ENCODE assay signal across 14 cellular contexts in the genomic region with DNA sequence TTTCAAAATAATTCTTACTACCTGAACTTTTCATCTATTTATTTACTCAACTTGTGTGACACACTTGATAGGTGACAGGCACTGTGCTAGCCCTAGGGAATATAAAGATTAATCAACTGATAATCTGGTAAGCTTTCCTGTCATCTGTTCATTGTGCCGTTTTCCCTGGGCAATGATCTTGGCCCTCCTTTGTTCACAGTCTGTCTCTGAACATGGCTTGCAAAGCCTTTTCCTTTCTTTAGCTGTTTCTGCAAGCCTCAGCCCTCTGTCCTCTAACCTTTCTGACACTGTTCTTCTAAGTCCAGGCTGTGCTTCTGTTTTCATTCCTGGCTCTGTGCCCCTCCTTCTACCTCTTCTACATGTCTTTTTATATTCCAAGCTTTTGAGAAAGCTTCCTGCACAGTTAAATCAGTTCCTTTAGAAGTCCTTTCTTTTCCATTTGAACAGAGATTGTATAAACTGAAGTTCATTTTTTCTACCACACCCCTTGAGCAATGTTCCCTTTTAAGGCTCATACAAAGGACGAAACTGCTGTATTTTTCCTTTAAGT.
A peak's percentile ranks its signal among the peaks of the same experiment; 100 is the strongest.
DNase-seq lines count a peak whose midpoint lies in the region; ATAC-seq and TF ChIP-seq lines count a peak whose summit lies in the region.
"Had no signal": no experiment of that assay in that cellular context is flagged by ENCODE, and none has a peak within 500 bp of the region (broad histone marks: within the 10 kb centered on the region; RNA-seq: fewer than 3 reads in every experiment).

No MANE protein-coding gene starts in this region.

- H3K27me3 ChIP-seq in effector memory CD4-positive, alpha-beta T cell (replicated peaks; ENCODE audit: control insufficient read depth, insufficient read depth, low read length, poor library complexity, severe bottlenecking): no peaks in the 10 kb centered on the region

- no peak overlapping the region for H3K27ac ChIP-seq in effector memory CD4-positive, alpha-beta T cell (ENCODE audit: insufficient read depth, low read length, poor library complexity, severe bottlenecking)

- TF ChIP-seq CTCF in endothelial cell (IDR thresholded peaks at IDR 0.05; ENCODE audit: unreplicated experiment) (no peak), mesothelial cell of epicardium (IDR thresholded peaks at IDR 0.05; ENCODE audit: unreplicated experiment) (no peak)

- H3K36me3 ChIP-seq in effector memory CD4-positive, alpha-beta T cell (ENCODE audit: control insufficient read depth, insufficient read depth, low read length): no peaks in the 10 kb centered on the region

- no peak overlapping the region for H3K4me3 ChIP-seq in effector memory CD4-positive, alpha-beta T cell (ENCODE audit: insufficient read depth, low read depth, low read length, poor library complexity, severe bottlenecking)

- H3K9me3 ChIP-seq in effector memory CD4-positive, alpha-beta T cell (ENCODE audit: control insufficient read depth, low read length): no peaks in the 10 kb centered on the region

- DNase-seq in Caki2 (ENCODE audit: low read depth) (peak; percentile 17), NCI-H69 (lab: John Stamatoyannopoulos, UW) (peak; percentile 79), endothelial cell (ENCODE audit: low spot score) (no peak), mesothelial cell of epicardium (ENCODE audit: low spot score in 2 of 2, unreplicated experiment in 2 of 2) (no peak), NCI-H526 treated with DMSO at 0.1 percent for 48 hours (lab: John Stamatoyannopoulos, UW) (no peak)
- no peak for DNase-seq in activated CD4-positive, alpha-beta memory T cell treated with anti-CD3 and anti-CD28 coated beads for 36 hours
- DNase-seq in stimulated activated naive CD8-positive, alpha-beta T cell treated with anti-CD3 and anti-CD28 coated beads, Interleukin-15, amount 100 ng/mL, for 72 hours: no peak
- DNase-seq in effector memory CD4-positive, alpha-beta T cell: no peak
- DNase-seq: activated B cell treated with CpG ODN at 0.5 μM for 24 hours, AML-193, head of caudate nucleus, NCI-H2029 treated with DMSO at 0.1 percent for 48 hours had no signal

- no peak overlapping the region for H3K4me3 Mint-ChIP-seq in endothelial cell (ENCODE audit: unreplicated experiment)
- H3K4me3 Mint-ChIP-seq in mesothelial cell of epicardium: no peak overlapping the region
- H3K4me3 Mint-ChIP-seq in activated CD4-positive, alpha-beta memory T cell treated with anti-CD3 and anti-CD28 coated beads for 36 hours: no peak overlapping the region
- H3K4me3 Mint-ChIP-seq in stimulated activated naive CD8-positive, alpha-beta T cell treated with anti-CD3 and anti-CD28 coated beads, Interleukin-15, amount 100 ng/mL, for 72 hours: no peak overlapping the region
- H3K4me3 Mint-ChIP-seq: activated B cell treated with CpG ODN at 0.5 μM for 24 hours; central memory CD8-positive, alpha-beta T cell had no signal

- peaks cover 1% of the 10 kb centered on the region for H3K27me3 Mint-ChIP-seq in endothelial cell (ENCODE audit: unreplicated experiment)
- H3K27me3 Mint-ChIP-seq in mesothelial cell of epicardium (ENCODE audit: low read depth): peaks cover 3% of the 10 kb centered on the region
- no peaks in the 10 kb centered on the region for H3K27me3 Mint-ChIP-seq in activated CD4-positive, alpha-beta memory T cell treated with anti-CD3 and anti-CD28 coated beads for 36 hours
- H3K27me3 Mint-ChIP-seq in stimulated activated naive CD8-positive, alpha-beta T cell treated with anti-CD3 and anti-CD28 coated beads, Interleukin-15, amount 100 ng/mL, for 72 hours: no peaks in the 10 kb centered on the region
- H3K27me3 Mint-ChIP-seq: activated B cell treated with CpG ODN at 0.5 μM for 24 hours; central memory CD8-positive, alpha-beta T cell had no signal

- no peaks in the 10 kb centered on the region for H3K4me1 ChIP-seq in effector memory CD4-positive, alpha-beta T cell (ENCODE audit: control insufficient read depth, insufficient read depth, low read length, poor library complexity, severe bottlenecking)

- intact Hi-C loops in activated CD4-positive, alpha-beta memory T cell treated with anti-CD3 and anti-CD28 coated beads for 36 hours (cut with micrococcal nuclease): no loop called here

- H3K4me1 Mint-ChIP-seq in endothelial cell (ENCODE audit: unreplicated experiment) (peaks cover 13% of the 10 kb centered on the region), mesothelial cell of epicardium (peaks cover 31% of the 10 kb centered on the region)
- H3K4me1 Mint-ChIP-seq in activated CD4-positive, alpha-beta memory T cell treated with anti-CD3 and anti-CD28 coated beads for 36 hours (ENCODE audit: low read depth): no peaks in the 10 kb centered on the region
- H3K4me1 Mint-ChIP-seq in stimulated activated naive CD8-positive, alpha-beta T cell treated with anti-CD3 and anti-CD28 coated beads, Interleukin-15, amount 100 ng/mL, for 72 hours: no peaks in the 10 kb centered on the region
- H3K4me1 Mint-ChIP-seq: activated B cell treated with CpG ODN at 0.5 μM for 24 hours; central memory CD8-positive, alpha-beta T cell had no signal

- H3K36me3 Mint-ChIP-seq in endothelial cell (ENCODE audit: low read depth, unreplicated experiment) (no peaks in the 10 kb centered on the region), mesothelial cell of epicardium (no peaks in the 10 kb centered on the region)
- H3K36me3 Mint-ChIP-seq in activated CD4-positive, alpha-beta memory T cell treated with anti-CD3 and anti-CD28 coated beads for 36 hours: no peaks in the 10 kb centered on the region

- in situ Hi-C loops in Caki2 (cut with HindIII; ENCODE audit: low pct_unique_long_range_greater_than_20kb, low sequenced_read_pairs): no loop called here

- CTCF ChIA-PET in activated CD4-positive, alpha-beta memory T cell treated with anti-CD3 and anti-CD28 coated beads for 36 hours (lab: Charles Lee): no interaction called here

- H3K9me3 Mint-ChIP-seq in endothelial cell (ENCODE audit: unreplicated experiment) (no peaks in the 10 kb centered on the region), mesothelial cell of epicardium (no peaks in the 10 kb centered on the region)
- H3K9me3 Mint-ChIP-seq in activated CD4-positive, alpha-beta memory T cell treated with anti-CD3 and anti-CD28 coated beads for 36 hours: peaks cover 14% of the 10 kb centered on the region
- H3K9me3 Mint-ChIP-seq in stimulated activated naive CD8-positive, alpha-beta T cell treated with anti-CD3 and anti-CD28 coated beads, Interleukin-15, amount 100 ng/mL, for 72 hours: peaks cover 0 to 13% of the 10 kb centered on the region in 2 donors
- H3K9me3 Mint-ChIP-seq: activated B cell treated with CpG ODN at 0.5 μM for 24 hours had no signal

- ATAC-seq in stimulated activated naive CD8-positive, alpha-beta T cell treated with anti-CD3 and anti-CD28 coated beads, Interleukin-15, amount 100 ng/mL, for 72 hours: no peak
- ATAC-seq: HepG2 had no signal

- POLR2A ChIA-PET in activated CD4-positive, alpha-beta memory T cell treated with anti-CD3 and anti-CD28 coated beads for 36 hours (lab: Charles Lee): no interaction called here

- H3K27ac Mint-ChIP-seq in endothelial cell (ENCODE audit: unreplicated experiment) (peak overlapping the region; percentile 10), mesothelial cell of epicardium (peak overlapping the region; percentile 5)
- no peak overlapping the region for H3K27ac Mint-ChIP-seq in activated CD4-positive, alpha-beta memory T cell treated with anti-CD3 and anti-CD28 coated beads for 36 hours
- no peak overlapping the region for H3K27ac Mint-ChIP-seq in stimulated activated naive CD8-positive, alpha-beta T cell treated with anti-CD3 and anti-CD28 coated beads, Interleukin-15, amount 100 ng/mL, for 72 hours
- H3K27ac Mint-ChIP-seq: activated B cell treated with CpG ODN at 0.5 μM for 24 hours had no signal

Comparison
In these comparisons a context has a peak if more than half of its experiments do, and no peak if none do; other contexts are left out.
1. DNase-seq: peak in Caki2 (single experiment) and NCI-H69 (single experiment); none in endothelial cell (single experiment), mesothelial cell of epicardium (0 of 2), NCI-H526 treated with DMSO at 0.1 percent for 48 hours (single experiment), activated CD4-positive, alpha-beta memory T cell treated with anti-CD3 and anti-CD28 coated beads for 36 hours (single experiment), stimulated activated naive CD8-positive, alpha-beta T cell treated with anti-CD3 and anti-CD28 coated beads, Interleukin-15, amount 100 ng/mL, for 72 hours (0 of 2) and effector memory CD4-positive, alpha-beta T cell (0 of 3).
2. H3K27ac Mint-ChIP-seq: peak in endothelial cell (single experiment) and mesothelial cell of epicardium (single experiment); none in activated CD4-positive, alpha-beta memory T cell treated with anti-CD3 and anti-CD28 coated beads for 36 hours (single experiment) and stimulated activated naive CD8-positive, alpha-beta T cell treated with anti-CD3 and anti-CD28 coated beads, Interleukin-15, amount 100 ng/mL, for 72 hours (0 of 2).